In the genomic region with DNA sequence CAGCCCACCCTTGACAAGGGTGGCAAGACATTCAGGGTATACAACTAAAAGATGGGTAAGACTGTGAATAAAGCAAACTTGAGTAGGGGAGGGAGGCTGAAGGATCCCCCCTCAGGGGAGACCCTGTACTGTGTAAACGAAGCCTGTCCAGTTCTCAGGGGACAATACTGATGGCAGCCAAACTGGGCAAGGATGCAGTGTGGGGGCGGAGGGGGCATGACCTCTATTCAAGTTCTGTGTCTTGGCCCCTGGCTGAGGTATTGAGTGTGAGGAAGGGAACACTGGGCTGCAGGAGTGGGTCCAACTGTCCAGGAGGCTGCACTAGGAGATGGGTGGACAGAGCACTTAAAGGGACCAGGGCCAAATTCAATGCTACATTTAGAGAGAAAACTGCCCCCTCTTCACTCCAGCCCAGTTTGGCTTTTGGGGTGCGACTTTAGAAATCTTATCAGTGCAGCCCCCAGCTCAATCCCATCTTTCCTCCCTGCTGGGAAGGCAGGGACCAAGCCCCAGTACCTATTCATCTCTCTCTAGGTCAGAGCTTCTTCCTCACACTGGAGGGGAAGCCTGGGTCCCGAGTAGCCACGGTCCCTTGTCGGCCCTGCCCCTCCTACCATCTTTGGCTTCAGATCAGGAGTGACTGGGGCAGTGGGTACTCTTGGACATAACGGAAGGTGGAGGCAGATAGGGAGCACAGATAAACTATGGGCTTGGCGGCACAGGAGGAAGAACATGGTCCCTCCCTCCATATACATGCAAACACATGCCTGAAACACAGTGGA, we compare ENCODE assay signal across 1 cellular context.
TF ChIP-seq lines count a peak whose summit lies in the region.

No MANE protein-coding gene starts in this region.

TF ChIP-seq in SK-N-SH, 30 proteins besides CTCF, POLR2A, EP300 and RAD21:
- TF ChIP-seq GABPA (IDR thresholded peaks at IDR 0.05; ENCODE audit: low read depth), result no peak
- TF ChIP-seq GATA2 (CRISPR knock-in tag; IDR thresholded peaks at IDR 0.05), result no peak
- no peak for TF ChIP-seq MXI1 (IDR thresholded peaks at IDR 0.05; ENCODE audit: low read depth, low read length)
- no peak for TF ChIP-seq NRF1 (IDR thresholded peaks at IDR 0.05; ENCODE audit: low read depth, low read length)
- no peak for TF ChIP-seq TAF1 (IDR thresholded peaks at IDR 0.05; ENCODE audit: borderline replicate concordance, low read depth, low read length)
- TF ChIP-seq RXRA (IDR thresholded peaks at IDR 0.05; ENCODE audit: borderline replicate concordance, low read depth), result no peak
- no peak for TF ChIP-seq EZH2phosphoT487 (IDR thresholded peaks at IDR 0.05; ENCODE audit: borderline replicate concordance, low read depth)
- no peak for TF ChIP-seq RFX5 (IDR thresholded peaks at IDR 0.05; ENCODE audit: low read length)
- no peak for TF ChIP-seq SMC3 (IDR thresholded peaks at IDR 0.05; ENCODE audit: low read depth, low read length)
- TF ChIP-seq FOXM1 (IDR thresholded peaks at IDR 0.05; ENCODE audit: low read depth), result no peak
- TF ChIP-seq, protein P1, sequence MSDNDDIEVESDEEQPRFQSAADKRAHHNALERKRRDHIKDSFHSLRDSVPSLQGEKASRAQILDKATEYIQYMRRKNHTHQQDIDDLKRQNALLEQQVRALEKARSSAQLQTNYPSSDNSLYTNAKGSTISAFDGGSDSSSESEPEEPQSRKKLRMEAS (IDR thresholded peaks at IDR 0.05; ENCODE audit: low read depth), result no peak
- TF ChIP-seq, protein P2, sequence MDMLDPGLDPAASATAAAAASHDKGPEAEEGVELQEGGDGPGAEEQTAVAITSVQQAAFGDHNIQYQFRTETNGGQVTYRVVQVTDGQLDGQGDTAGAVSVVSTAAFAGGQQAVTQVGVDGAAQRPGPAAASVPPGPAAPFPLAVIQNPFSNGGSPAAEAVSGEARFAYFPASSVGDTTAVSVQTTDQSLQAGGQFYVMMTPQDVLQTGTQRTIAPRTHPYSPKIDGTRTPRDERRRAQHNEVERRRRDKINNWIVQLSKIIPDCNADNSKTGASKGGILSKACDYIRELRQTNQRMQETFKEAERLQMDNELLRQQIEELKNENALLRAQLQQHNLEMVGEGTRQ (IDR thresholded peaks at IDR 0.05; ENCODE audit: borderline replicate concordance, low read depth, low read length), result no peak
- TF ChIP-seq TEAD4 (IDR thresholded peaks at IDR 0.05; ENCODE audit: borderline replicate concordance, insufficient read depth), result no peak
- no peak for TF ChIP-seq FOXJ3 (CRISPR knock-in tag; IDR thresholded peaks at IDR 0.05)
- TF ChIP-seq USF1 (IDR thresholded peaks at IDR 0.05; ENCODE audit: borderline replicate concordance, low read depth), result no peak
- TF ChIP-seq, protein P3, sequence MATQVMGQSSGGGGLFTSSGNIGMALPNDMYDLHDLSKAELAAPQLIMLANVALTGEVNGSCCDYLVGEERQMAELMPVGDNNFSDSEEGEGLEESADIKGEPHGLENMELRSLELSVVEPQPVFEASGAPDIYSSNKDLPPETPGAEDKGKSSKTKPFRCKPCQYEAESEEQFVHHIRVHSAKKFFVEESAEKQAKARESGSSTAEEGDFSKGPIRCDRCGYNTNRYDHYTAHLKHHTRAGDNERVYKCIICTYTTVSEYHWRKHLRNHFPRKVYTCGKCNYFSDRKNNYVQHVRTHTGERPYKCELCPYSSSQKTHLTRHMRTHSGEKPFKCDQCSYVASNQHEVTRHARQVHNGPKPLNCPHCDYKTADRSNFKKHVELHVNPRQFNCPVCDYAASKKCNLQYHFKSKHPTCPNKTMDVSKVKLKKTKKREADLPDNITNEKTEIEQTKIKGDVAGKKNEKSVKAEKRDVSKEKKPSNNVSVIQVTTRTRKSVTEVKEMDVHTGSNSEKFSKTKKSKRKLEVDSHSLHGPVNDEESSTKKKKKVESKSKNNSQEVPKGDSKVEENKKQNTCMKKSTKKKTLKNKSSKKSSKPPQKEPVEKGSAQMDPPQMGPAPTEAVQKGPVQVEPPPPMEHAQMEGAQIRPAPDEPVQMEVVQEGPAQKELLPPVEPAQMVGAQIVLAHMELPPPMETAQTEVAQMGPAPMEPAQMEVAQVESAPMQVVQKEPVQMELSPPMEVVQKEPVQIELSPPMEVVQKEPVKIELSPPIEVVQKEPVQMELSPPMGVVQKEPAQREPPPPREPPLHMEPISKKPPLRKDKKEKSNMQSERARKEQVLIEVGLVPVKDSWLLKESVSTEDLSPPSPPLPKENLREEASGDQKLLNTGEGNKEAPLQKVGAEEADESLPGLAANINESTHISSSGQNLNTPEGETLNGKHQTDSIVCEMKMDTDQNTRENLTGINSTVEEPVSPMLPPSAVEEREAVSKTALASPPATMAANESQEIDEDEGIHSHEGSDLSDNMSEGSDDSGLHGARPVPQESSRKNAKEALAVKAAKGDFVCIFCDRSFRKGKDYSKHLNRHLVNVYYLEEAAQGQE (IDR thresholded peaks at IDR 0.05; ENCODE audit: low read depth, low read length), result no peak
